In genomic region chrX:149630681-149631292, GRCh38 we compare ENCODE assay signal across 7 cellular contexts. TPM values are rescaled to one million over a fixed set of nuclear protein-coding genes. Genes with fewer than 3 reads are reported as not detected.
DNase-seq lines count a peak whose midpoint lies in the region; ATAC-seq lines count a peak whose summit lies in the region.

No MANE protein-coding gene starts in this region.

- no peaks in the 10 kb centered on the region for H3K9me3 ChIP-seq in Karpas-422 (ENCODE audit: low read length)
- peaks cover 8% of the 10 kb centered on the region for H3K9me3 ChIP-seq in iPS-18c (ENCODE audit: control insufficient read depth, insufficient read depth, low read length)
- H3K9me3 ChIP-seq in skeletal muscle satellite cell (replicated peaks; ENCODE audit: low read length): no peaks in the 10 kb centered on the region

- no peak overlapping the region for H3K27ac ChIP-seq in Karpas-422 (ENCODE audit: low read length)

- H3K4me3 ChIP-seq in GM08714 (ENCODE audit: low read length) (peak overlapping the region; percentile 76), Karpas-422 (ENCODE audit: low read length) (peak overlapping the region; percentile 76), iPS-18c (ENCODE audit: insufficient read depth, low read depth, low read length) (peak overlapping the region; percentile 59), skeletal muscle satellite cell (ENCODE audit: low read length) (peak overlapping the region; percentile 88)

- no peaks in the 10 kb centered on the region for H3K36me3 ChIP-seq in Karpas-422 (ENCODE audit: insufficient read depth, low read length)
- H3K36me3 ChIP-seq in skeletal muscle satellite cell (ENCODE audit: insufficient read depth, low read length): peaks cover 3% of the 10 kb centered on the region

- H3K9me2 ChIP-seq in Karpas-422 (replicated peaks; ENCODE audit: insufficient read depth, low read length): no peaks in the 10 kb centered on the region

- H3K9ac ChIP-seq in Karpas-422 (ENCODE audit: low read length) (peak overlapping the region; percentile 79), skeletal muscle satellite cell (ENCODE audit: low read depth, low read length) (peak overlapping the region; percentile 81)

- peaks cover 13% of the 10 kb centered on the region for H3K4me1 ChIP-seq in Karpas-422 (ENCODE audit: low read length)
- peaks cover 8% of the 10 kb centered on the region for H3K4me1 ChIP-seq in skeletal muscle satellite cell (ENCODE audit: control insufficient read depth, insufficient read depth, low read length)

- DNase-seq in Karpas-422 (no peak), astrocyte of the hippocampus (ENCODE audit: low read depth, low spot score) (peak; percentile 49), NOMO-1 treated with DMSO at 0.1 percent for 48 hours (lab: John Stamatoyannopoulos, UW; ENCODE audit: unreplicated experiment) (no peak)

- H3K4me2 ChIP-seq in Karpas-422 (ENCODE audit: low read depth, low read length, poor library complexity, severe bottlenecking) (peak overlapping the region; percentile 73), skeletal muscle satellite cell (ENCODE audit: low read length) (peak overlapping the region; percentile 81)

- H4K20me1 ChIP-seq in Karpas-422 (ENCODE audit: insufficient read depth, low read depth, low read length): peaks cover 15% of the 10 kb centered on the region; the same call in 1 of the 2 replicates

- ATAC-seq in HG02840 (IDR thresholded peaks at IDR 0.05; ENCODE audit: low FRiP score, unreplicated experiment): no peak

- H3K27me3 ChIP-seq in Karpas-422 (ENCODE audit: low read length) (no peaks in the 10 kb centered on the region), skeletal muscle satellite cell (ENCODE audit: control insufficient read depth, insufficient read depth, low read length) (peaks cover 6% of the 10 kb centered on the region)

- no peaks in the 10 kb centered on the region for H3K79me2 ChIP-seq in Karpas-422 (ENCODE audit: low read length)

- H2AFZ ChIP-seq in Karpas-422 (ENCODE audit: low read length): no peak overlapping the region

RNA-seq across cellular contexts. Expression of gene TMEM185A, which starts 0.8 kb away (rescaled TPM):
- total RNA-seq in Karpas-422 (2014; rRNA removed; shearing (Covaris generic); ENCODE audit: low replicate concordance): 11.5 and 34.2 TPM in 2 replicates
- total RNA-seq in skeletal muscle satellite cell (2012; rRNA removed): 8.6 and 13.1 TPM in 2 replicates

RNA-seq across cellular contexts. Expression of gene HSFX2, which starts 35.7 kb away (rescaled TPM):
- total RNA-seq in Karpas-422 (2014; rRNA removed; shearing (Covaris generic); ENCODE audit: low replicate concordance): not detected in 2 replicates
- total RNA-seq in skeletal muscle satellite cell (2012; rRNA removed): 0.22 TPM in 1 of 2 replicates, not detected in the other

RNA-seq across cellular contexts. Expression of gene MAGEA9B, which starts 43.5 kb away (rescaled TPM):
- total RNA-seq in Karpas-422 (2014; rRNA removed; shearing (Covaris generic); ENCODE audit: low replicate concordance): 0.11 TPM in 1 of 2 replicates, not detected in the other
- not detected in 2 replicates for total RNA-seq in skeletal muscle satellite cell (2012; rRNA removed)
